ENCODE assay signal across 23 cellular contexts in genomic region chr1:113937146-113937545, GRCh38. TPM values are rescaled to one million over a fixed set of nuclear protein-coding genes. Genes with fewer than 3 reads are reported as not detected.
A peak's percentile ranks its signal among the peaks of the same experiment; 100 is the strongest.
DNase-seq lines count a peak whose midpoint lies in the region; ATAC-seq and TF ChIP-seq lines count a peak whose summit lies in the region.
"Had no signal": no experiment of that assay in that cellular context is flagged by ENCODE, and none has a peak within 500 bp of the region (broad histone marks: within the 10 kb centered on the region; RNA-seq: fewer than 3 reads in every experiment).

No MANE protein-coding gene starts in this region.

- H3K9ac ChIP-seq in KMS-11: no peak overlapping the region

- no peak for TF ChIP-seq CTCF in KMS-11 (conservative IDR thresholded peaks at IDR 0.05; ENCODE audit: low read depth, low read length)

- H3K27ac ChIP-seq in KMS-11: no peak overlapping the region; the same call in 1 of the 2 replicates
- H3K27ac ChIP-seq: body of pancreas, dorsolateral prefrontal cortex, hepatocyte, Peyer's patch had no signal

- no peak for DNase-seq in activated CD8-positive, alpha-beta memory T cell treated with anti-CD3 and anti-CD28 coated beads, Interleukin-2, amount 10 ng/mL, durations not matched to agents 7 days and 5 days
- DNase-seq in activated CD8-positive, alpha-beta memory T cell treated with anti-CD3 and anti-CD28 coated beads, Interleukin-2, amount 50 U/mL, for 4 hours: no peak
- no peak for DNase-seq in natural killer cell treated with Interleukin-12 subunit alpha and Interleukin-12 subunit beta and Interleukin-15 and Interleukin-18, amount 100 ng/mL, for 72 hours (ENCODE audit: low spot score)
- DNase-seq in DMS153 treated with DMSO at 0.1 percent for 48 hours (lab: John Stamatoyannopoulos, UW; ENCODE audit: unreplicated experiment) (no peak), medulla oblongata (ENCODE audit: extremely low spot score) (no peak), epidermal melanocyte (ENCODE audit: insufficient read length, low spot score) (no peak)
- DNase-seq: ACHN; body of pancreas; COR-L47; dorsolateral prefrontal cortex; GDM1; H9; NCI-H2029; NCI-H524 treated with DMSO at 0.1 percent for 48 hours; Peyer's patch; stimulated activated CD4-positive, alpha-beta T cell treated with anti-CD3 and anti-CD28 coated beads, Interleukin-2, amount 100 ng/mL, for 48 hours; SW 1271 had no signal

- H3K4me2 ChIP-seq in KMS-11: peak overlapping the region; percentile 66
- H3K4me2 ChIP-seq: hepatocyte had no signal

- H3K27me3 ChIP-seq in KMS-11 (ENCODE audit: insufficient read depth, low read depth): no peaks in the 10 kb centered on the region
- H3K27me3 ChIP-seq: body of pancreas, dorsolateral prefrontal cortex, hepatocyte, Peyer's patch had no signal

- peak overlapping the region; percentile 63 for H3K27ac Mint-ChIP-seq in activated CD8-positive, alpha-beta memory T cell treated with anti-CD3 and anti-CD28 coated beads, Interleukin-2, amount 10 ng/mL, durations not matched to agents 7 days and 5 days
- H3K27ac Mint-ChIP-seq in activated naive CD8-positive, alpha-beta T cell: peak overlapping the region; percentile 96
- H3K27ac Mint-ChIP-seq in natural killer cell treated with Interleukin-12 subunit alpha and Interleukin-12 subunit beta and Interleukin-15 and Interleukin-18, amount 100 ng/mL, for 72 hours: peak overlapping the region; percentile 90 to 94
- H3K27ac Mint-ChIP-seq: type B pancreatic cell had no signal

- no peak for ATAC-seq in activated CD8-positive, alpha-beta memory T cell treated with anti-CD3 and anti-CD28 coated beads, Interleukin-2, amount 10 ng/mL, durations not matched to agents 7 days and 5 days
- no peak for ATAC-seq in natural killer cell treated with Interleukin-12 subunit alpha and Interleukin-12 subunit beta and Interleukin-15 and Interleukin-18, amount 100 ng/mL, for 72 hours
- ATAC-seq: activated CD4-positive, CD25-positive, alpha-beta regulatory T cell treated with anti-CD3 and anti-CD28 coated beads, Interleukin-2, amount 50 U/mL, for 24 hours; body of pancreas; sciatic nerve had no signal

- no peaks in the 10 kb centered on the region for H3K27me3 Mint-ChIP-seq in activated CD8-positive, alpha-beta memory T cell treated with anti-CD3 and anti-CD28 coated beads, Interleukin-2, amount 10 ng/mL, durations not matched to agents 7 days and 5 days
- H3K27me3 Mint-ChIP-seq in activated naive CD8-positive, alpha-beta T cell: no peaks in the 10 kb centered on the region
- H3K27me3 Mint-ChIP-seq in natural killer cell treated with Interleukin-12 subunit alpha and Interleukin-12 subunit beta and Interleukin-15 and Interleukin-18, amount 100 ng/mL, for 72 hours: no peaks in the 10 kb centered on the region
- H3K27me3 Mint-ChIP-seq: type B pancreatic cell had no signal

- H2AFZ ChIP-seq in KMS-11 (ENCODE audit: low read depth): no peak overlapping the region
- H2AFZ ChIP-seq: hepatocyte had no signal

- H3K4me3 Mint-ChIP-seq in activated CD8-positive, alpha-beta memory T cell treated with anti-CD3 and anti-CD28 coated beads, Interleukin-2, amount 10 ng/mL, durations not matched to agents 7 days and 5 days: no peak overlapping the region
- H3K4me3 Mint-ChIP-seq in activated naive CD8-positive, alpha-beta T cell: peak overlapping the region; percentile 58
- H3K4me3 Mint-ChIP-seq in natural killer cell treated with Interleukin-12 subunit alpha and Interleukin-12 subunit beta and Interleukin-15 and Interleukin-18, amount 100 ng/mL, for 72 hours: peak overlapping the region; percentile 82
- H3K4me3 Mint-ChIP-seq: H9, type B pancreatic cell had no signal

- H3K36me3 Mint-ChIP-seq in activated CD8-positive, alpha-beta memory T cell treated with anti-CD3 and anti-CD28 coated beads, Interleukin-2, amount 10 ng/mL, durations not matched to agents 7 days and 5 days: peaks cover 54% of the 10 kb centered on the region
- peaks cover 14% of the 10 kb centered on the region for H3K36me3 Mint-ChIP-seq in activated naive CD8-positive, alpha-beta T cell
- H3K36me3 Mint-ChIP-seq in natural killer cell treated with Interleukin-12 subunit alpha and Interleukin-12 subunit beta and Interleukin-15 and Interleukin-18, amount 100 ng/mL, for 72 hours: peaks cover 31% of the 10 kb centered on the region

- H4K20me1 ChIP-seq in KMS-11 (ENCODE audit: insufficient read depth): peaks cover 3% of the 10 kb centered on the region; the same call in 1 of the 2 replicates

- H3K9me3 Mint-ChIP-seq in activated CD8-positive, alpha-beta memory T cell treated with anti-CD3 and anti-CD28 coated beads, Interleukin-2, amount 10 ng/mL, durations not matched to agents 7 days and 5 days (ENCODE audit: low read depth): no peaks in the 10 kb centered on the region
- H3K9me3 Mint-ChIP-seq in activated naive CD8-positive, alpha-beta T cell (ENCODE audit: low read depth): no peaks in the 10 kb centered on the region
- H3K9me3 Mint-ChIP-seq in natural killer cell treated with Interleukin-12 subunit alpha and Interleukin-12 subunit beta and Interleukin-15 and Interleukin-18, amount 100 ng/mL, for 72 hours: no peaks in the 10 kb centered on the region
- H3K9me3 Mint-ChIP-seq: H9, type B pancreatic cell had no signal

- H3K4me1 ChIP-seq in KMS-11 (ENCODE audit: low read depth, poor library complexity, severe bottlenecking): peaks cover 93% of the 10 kb centered on the region

- no peak overlapping the region for H3K4me3 ChIP-seq in KMS-11 (IDR thresholded peaks at IDR 0.05; ENCODE audit: insufficient read depth, low read depth, low read length)
- H3K4me3 ChIP-seq: body of pancreas, dorsolateral prefrontal cortex, hepatocyte, Peyer's patch had no signal

- H3K79me2 ChIP-seq in KMS-11 (ENCODE audit: insufficient read depth, low read depth): peaks cover 75% of the 10 kb centered on the region

- CTCF ChIA-PET in activated CD8-positive, alpha-beta memory T cell treated with anti-CD3 and anti-CD28 coated beads, Interleukin-2, amount 10 ng/mL, durations not matched to agents 7 days and 5 days (lab: Charles Lee): no interaction called here

- H3K36me3 ChIP-seq in KMS-11 (ENCODE audit: insufficient read depth): no peaks in the 10 kb centered on the region

- peaks cover 82% of the 10 kb centered on the region for H3K4me1 Mint-ChIP-seq in activated CD8-positive, alpha-beta memory T cell treated with anti-CD3 and anti-CD28 coated beads, Interleukin-2, amount 10 ng/mL, durations not matched to agents 7 days and 5 days
- peaks cover 92% of the 10 kb centered on the region for H3K4me1 Mint-ChIP-seq in activated naive CD8-positive, alpha-beta T cell (ENCODE audit: low read depth)
- H3K4me1 Mint-ChIP-seq in natural killer cell treated with Interleukin-12 subunit alpha and Interleukin-12 subunit beta and Interleukin-15 and Interleukin-18, amount 100 ng/mL, for 72 hours (ENCODE audit: low read depth in 2 of 2): peaks cover 67 to 81% of the 10 kb centered on the region in 2 donors

RNA-seq across cellular contexts. Expression of gene HIPK1, which starts 8.0 kb away (rescaled TPM):
- 10 to 100 TPM; 90.4 to 97.9 TPM for total RNA-seq in activated CD8-positive, alpha-beta memory T cell treated with anti-CD3 and anti-CD28 coated beads, Interleukin-2, amount 10 ng/mL, durations not matched to agents 7 days and 5 days
- 100 to 1,000 TPM in 1 of 2 donors, 10 to 100 TPM in 1; 80.6 to 110 TPM for total RNA-seq in natural killer cell treated with Interleukin-12 subunit alpha and Interleukin-12 subunit beta and Interleukin-15 and Interleukin-18, amount 100 ng/mL, for 72 hours

RNA-seq across cellular contexts. Expression of gene DCLRE1B, which starts 32.0 kb away (rescaled TPM):
- 10 to 100 TPM; 19.5 to 21.1 TPM for total RNA-seq in activated CD8-positive, alpha-beta memory T cell treated with anti-CD3 and anti-CD28 coated beads, Interleukin-2, amount 10 ng/mL, durations not matched to agents 7 days and 5 days
- total RNA-seq in natural killer cell treated with Interleukin-12 subunit alpha and Interleukin-12 subunit beta and Interleukin-15 and Interleukin-18, amount 100 ng/mL, for 72 hours: 10 to 100 TPM; 12.6 to 22.0 TPM

RNA-seq across cellular contexts. Expression of gene AP4B1, which starts 32.5 kb away (rescaled TPM):
- 10 to 100 TPM; 57.3 to 61.8 TPM for total RNA-seq in activated CD8-positive, alpha-beta memory T cell treated with anti-CD3 and anti-CD28 coated beads, Interleukin-2, amount 10 ng/mL, durations not matched to agents 7 days and 5 days
- 10 to 100 TPM; 40.4 to 76.0 TPM for total RNA-seq in natural killer cell treated with Interleukin-12 subunit alpha and Interleukin-12 subunit beta and Interleukin-15 and Interleukin-18, amount 100 ng/mL, for 72 hours

RNA-seq across cellular contexts. Expression of gene OLFML3, which starts 42.1 kb away (rescaled TPM):
- under 1 TPM; 0.26 to 0.29 TPM for total RNA-seq in activated CD8-positive, alpha-beta memory T cell treated with anti-CD3 and anti-CD28 coated beads, Interleukin-2, amount 10 ng/mL, durations not matched to agents 7 days and 5 days
- 1 to 10 TPM in 1 of 2 donors, under 1 TPM in 1; 0.59 to 1.2 TPM for total RNA-seq in natural killer cell treated with Interleukin-12 subunit alpha and Interleukin-12 subunit beta and Interleukin-15 and Interleukin-18, amount 100 ng/mL, for 72 hours

RNA-seq across cellular contexts. Expression of gene BCL2L15, which starts 49.8 kb away (rescaled TPM):
- 1 to 10 TPM; 1.2 to 2.1 TPM for total RNA-seq in activated CD8-positive, alpha-beta memory T cell treated with anti-CD3 and anti-CD28 coated beads, Interleukin-2, amount 10 ng/mL, durations not matched to agents 7 days and 5 days
- 1 to 10 TPM; 1.3 to 3.0 TPM for total RNA-seq in natural killer cell treated with Interleukin-12 subunit alpha and Interleukin-12 subunit beta and Interleukin-15 and Interleukin-18, amount 100 ng/mL, for 72 hours
